Comparison of ENCODE assay signal across 8 cellular contexts in genomic region chr12:5003025-5003666, GRCh38. TPM values are rescaled to one million over a fixed set of nuclear protein-coding genes. Genes with fewer than 3 reads are reported as not detected.
A peak's percentile ranks its signal among the peaks of the same experiment; 100 is the strongest.
DNase-seq lines count a peak whose midpoint lies in the region; ATAC-seq, FAIRE-seq and TF ChIP-seq lines count a peak whose summit lies in the region.

No MANE protein-coding gene starts in this region.

- no peak overlapping the region for H2AFZ ChIP-seq in mesenchymal stem cell (ENCODE audit: low read depth, low read length)

- no peak overlapping the region for H3K4me3 Mint-ChIP-seq in stimulated activated naive B cell treated with anti-CD40 and anti-IgM and Interleukin-4, amounts not matched to agents 10 μg/mL and 1 μg/mL and 100 μg/mL, for 72 hours

- H3K9me3 ChIP-seq in mesenchymal stem cell (ENCODE audit: control insufficient read depth, low read length), result no peaks in the 10 kb centered on the region

- no peak overlapping the region for H3K23ac ChIP-seq in mesenchymal stem cell (ENCODE audit: low read length in 2 of 2)

- H2AK5ac ChIP-seq in mesenchymal stem cell (ENCODE audit: low read length, severe bottlenecking), result no peak overlapping the region

- TF ChIP-seq CTCF in WI38 (IDR thresholded peaks at IDR 0.05; ENCODE audit: low read depth, low read length), result peak; percentile 99

- H3K4ac ChIP-seq in mesenchymal stem cell (ENCODE audit: low read depth in 1 of 2, low read length in 2 of 2), result no peak overlapping the region

- H3K18ac ChIP-seq in mesenchymal stem cell (ENCODE audit: low read depth in 1 of 2, low read length in 2 of 2), result no peak overlapping the region

- no peak overlapping the region for H3K27ac ChIP-seq in mesenchymal stem cell (ENCODE audit: low read length, poor library complexity, severe bottlenecking)

- H3K4me2 ChIP-seq in mesenchymal stem cell (ENCODE audit: low read length, poor library complexity, severe bottlenecking), result no peak overlapping the region

- H3K4me1 ChIP-seq in mesenchymal stem cell (ENCODE audit: control insufficient read depth, insufficient read depth, low read depth, low read length), result peaks cover under 1% of the 10 kb centered on the region

- no peaks in the 10 kb centered on the region for H3K36me3 ChIP-seq in mesenchymal stem cell (ENCODE audit: control insufficient read depth in 1 of 2, insufficient read depth in 2 of 2, low read depth in 1 of 2, low read length in 2 of 2)

- FAIRE-seq in H54 (lab: Jason Lieb, UNC), result no peak

- H4K91ac ChIP-seq in mesenchymal stem cell (ENCODE audit: low read length), result no peak overlapping the region

- no peaks in the 10 kb centered on the region for H3K79me1 ChIP-seq in mesenchymal stem cell (replicated peaks; ENCODE audit: low read length, poor library complexity, severe bottlenecking)

- peaks cover 0 to 16% of the 10 kb centered on the region in 2 experiments for H3K27me3 ChIP-seq in mesenchymal stem cell (ENCODE audit: control insufficient read depth in 1 of 2, insufficient read depth in 1 of 2, low read length in 2 of 2)

- no peaks in the 10 kb centered on the region for H3K36me3 Mint-ChIP-seq in stimulated activated naive B cell treated with anti-CD40 and anti-IgM and Interleukin-4, amounts not matched to agents 10 μg/mL and 1 μg/mL and 100 μg/mL, for 72 hours

- H4K8ac ChIP-seq in mesenchymal stem cell (ENCODE audit: low read length), result no peak overlapping the region

- no peak overlapping the region for H2BK5ac ChIP-seq in mesenchymal stem cell (ENCODE audit: low read depth, low read length, poor library complexity, severe bottlenecking)

- no peak overlapping the region for H2BK15ac ChIP-seq in mesenchymal stem cell (ENCODE audit: low read depth, poor library complexity, severe bottlenecking)

- no peak overlapping the region for H3K9ac ChIP-seq in mesenchymal stem cell (ENCODE audit: low read length)

- H3K9me3 Mint-ChIP-seq in stimulated activated naive B cell treated with anti-CD40 and anti-IgM and Interleukin-4, amounts not matched to agents 10 μg/mL and 1 μg/mL and 100 μg/mL, for 72 hours, result no peaks in the 10 kb centered on the region

- H3K27me3 Mint-ChIP-seq in stimulated activated naive B cell treated with anti-CD40 and anti-IgM and Interleukin-4, amounts not matched to agents 10 μg/mL and 1 μg/mL and 100 μg/mL, for 72 hours, result peaks cover 21 to 32% of the 10 kb centered on the region in 2 donors

- TF ChIP-seq POLR2A in H54 (IDR thresholded peaks at IDR 0.05; ENCODE audit: low read depth, low read length), result no peak

- no peak overlapping the region for H3K4me3 ChIP-seq in WI38 (ENCODE audit: low read depth, low read length)
- no peak overlapping the region for H3K4me3 ChIP-seq in mesenchymal stem cell (ENCODE audit: insufficient read depth in 1 of 2, low read depth in 1 of 2, low read length in 2 of 2)

- peaks cover 2 to 4% of the 10 kb centered on the region in 2 donors for H3K4me1 Mint-ChIP-seq in stimulated activated naive B cell treated with anti-CD40 and anti-IgM and Interleukin-4, amounts not matched to agents 10 μg/mL and 1 μg/mL and 100 μg/mL, for 72 hours

- no peak overlapping the region for H2BK12ac ChIP-seq in mesenchymal stem cell (ENCODE audit: low read length in 2 of 2)

- ATAC-seq in stimulated activated naive B cell treated with anti-CD40 and anti-IgM and Interleukin-4, amounts not matched to agents 10 μg/mL and 1 μg/mL and 100 μg/mL, for 72 hours (replicated peaks), result peak; percentile 87 to 93
- no peak for ATAC-seq in HG03342 (IDR thresholded peaks at IDR 0.05; ENCODE audit: unreplicated experiment)

- 42% methylated on average over 5 of the region's 9 CpGs for WGBS in mesenchymal stem cell

- H3K14ac ChIP-seq in mesenchymal stem cell (ENCODE audit: low read length in 2 of 2), result no peak overlapping the region

- no peak overlapping the region for H3K27ac Mint-ChIP-seq in stimulated activated naive B cell treated with anti-CD40 and anti-IgM and Interleukin-4, amounts not matched to agents 10 μg/mL and 1 μg/mL and 100 μg/mL, for 72 hours

- DNase-seq in D341Med (ENCODE audit: low spot score) (peak; percentile 85), H54 (ENCODE audit: insufficient read length, low spot score) (peak; percentile 56), NCI-H1930 (lab: John Stamatoyannopoulos, UW) (peak; percentile 55 to 79), epidermal melanocyte (ENCODE audit: insufficient read length, low spot score) (peak; percentile 52), mesenchymal stem cell (peak; percentile 24)
- peak; percentile 43 for DNase-seq in stimulated activated naive B cell treated with anti-CD40 and anti-IgM and Interleukin-4, amounts not matched to agents 10 μg/mL and 1 μg/mL and 100 μg/mL, for 72 hours

- no peak overlapping the region for H2BK120ac ChIP-seq in mesenchymal stem cell (ENCODE audit: low read depth, low read length)

RNA-seq across cellular contexts. Expression of gene KCNA5, which starts 40.5 kb away (rescaled TPM):
- not detected for polyA plus RNA-seq in mesenchymal stem cell (2013, experiment 1 of 2)
- polyA plus RNA-seq in mesenchymal stem cell (2013, experiment 2 of 2), result not detected

Comparison
In these comparisons a context has a peak if more than half of its experiments do, and no peak if none do; other contexts are left out.
1. DNase-seq: peak in every context shown above with its lines; median percentile 85 in D341Med; 67 in NCI-H1930; 56 in H54; 52 in epidermal melanocyte; 43 in stimulated activated naive B cell treated with anti-CD40 and anti-IgM and Interleukin-4, amounts not matched to agents 10 μg/mL and 1 μg/mL and 100 μg/mL, for 72 hours; 24 in mesenchymal stem cell.